19 cellular contexts compared by ENCODE assay signal in genomic region chr20:59823860-59824259, GRCh38.
"Had no signal": no experiment of that assay in that cellular context is flagged by ENCODE, and none has a peak within 500 bp of the region (broad histone marks: within the 10 kb centered on the region; RNA-seq: fewer than 3 reads in every experiment).

No MANE protein-coding gene starts in this region.

- H3K9me3 ChIP-seq: neutrophil, thoracic aorta, upper lobe of right lung had no signal

- H3K36me3 ChIP-seq: neutrophil, thoracic aorta, upper lobe of right lung had no signal

- DNase-seq: activated CD4-positive, alpha-beta T cell treated with anti-CD3 and anti-CD28 coated beads, Interleukin-2, amount 50 U/mL, for 1 hour; activated naive CD4-positive, alpha-beta T cell treated with anti-CD3 and anti-CD28 coated beads, Interleukin-2, amount 50 U/mL, for 16 hours; activated T-cell treated with anti-CD3 and anti-CD28 coated beads, Interleukin-2, amount 50 U/mL, for 24 hours; effector CD8-positive, alpha-beta T cell; foreskin keratinocyte; immature natural killer cell; left colon; naive thymus-derived CD4-positive, alpha-beta T cell; right cardiac atrium; stimulated activated CD4-positive, alpha-beta T cell treated with anti-CD3 and anti-CD28 coated beads, Interleukin-4, amount 100 ng/mL, for 4 hours; stimulated activated naive CD8-positive, alpha-beta T cell treated with anti-CD3 and anti-CD28 coated beads, Interleukin-15, Interleukin-2, amounts not matched to agents 100 U/mL and 50 U/mL, for 24 hours; T-helper 9 cell; upper lobe of right lung had no signal

- H3K9me3 Mint-ChIP-seq: activated T-cell treated with anti-CD3 and anti-CD28 coated beads, Interleukin-2, amount 50 U/mL, for 24 hours; immature natural killer cell; T-cell had no signal

- H3K4me3 ChIP-seq: skin epidermis, thoracic aorta, upper lobe of right lung had no signal

- ATAC-seq: foreskin keratinocyte; left colon; naive thymus-derived CD4-positive, alpha-beta T cell; right cardiac atrium; stimulated activated naive CD8-positive, alpha-beta T cell treated with anti-CD3 and anti-CD28 coated beads, Interleukin-15, Interleukin-2, amounts not matched to agents 100 U/mL and 50 U/mL, for 24 hours; T-cell; upper lobe of right lung had no signal

- H3K27ac Mint-ChIP-seq: activated T-cell treated with anti-CD3 and anti-CD28 coated beads, Interleukin-2, amount 50 U/mL, for 24 hours; immature natural killer cell; naive thymus-derived CD4-positive, alpha-beta T cell; progenitor cell of endocrine pancreas; T-cell had no signal

- FAIRE-seq: colon had no signal

- H3K36me3 Mint-ChIP-seq: immature natural killer cell; naive thymus-derived CD4-positive, alpha-beta T cell; T-cell had no signal

- H3K4me1 Mint-ChIP-seq: immature natural killer cell; naive thymus-derived CD4-positive, alpha-beta T cell; T-cell had no signal

- H3K27me3 ChIP-seq: foreskin keratinocyte, neutrophil, upper lobe of right lung had no signal

- H3K4me1 ChIP-seq: upper lobe of right lung had no signal

- H3K27ac ChIP-seq: foreskin keratinocyte, neutrophil, skin epidermis, thoracic aorta, upper lobe of right lung had no signal

- H3K4me3 Mint-ChIP-seq: activated T-cell treated with anti-CD3 and anti-CD28 coated beads, Interleukin-2, amount 50 U/mL, for 24 hours; immature natural killer cell; naive thymus-derived CD4-positive, alpha-beta T cell; T-cell had no signal
